14 cellular contexts compared by ENCODE assay signal in the genomic region with DNA sequence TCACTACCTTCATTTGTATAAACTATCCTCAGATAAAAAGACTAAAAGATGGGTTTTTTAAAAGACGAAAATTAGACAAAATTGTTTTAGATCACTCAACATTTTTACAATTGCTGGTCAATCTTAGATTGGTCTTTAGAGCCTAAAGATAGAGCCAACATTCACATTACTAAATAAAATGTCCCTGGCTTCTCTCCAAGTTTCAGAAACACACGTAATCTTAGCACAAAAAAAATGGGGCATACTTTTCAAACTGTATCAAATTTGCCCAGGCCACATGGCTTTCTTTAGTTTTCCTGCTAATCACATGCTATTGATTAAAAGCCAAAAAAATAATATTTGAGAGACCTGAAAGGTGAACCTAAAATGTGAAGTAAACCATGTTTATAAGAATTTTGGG.
"Had no signal": no experiment of that assay in that cellular context is flagged by ENCODE, and none has a peak within 500 bp of the region (broad histone marks: within the 10 kb centered on the region; RNA-seq: fewer than 3 reads in every experiment).

No MANE protein-coding gene starts in this region.

- H3K27ac ChIP-seq: dorsolateral prefrontal cortex, epithelial cell of prostate, heart right ventricle, ovary had no signal

- DNase-seq: activated CD4-positive, alpha-beta T cell treated with anti-CD3 and anti-CD28 coated beads, Interleukin-2, amount 10 ng/mL, durations not matched to agents 24 days and 14 days; activated CD8-positive, alpha-beta T cell treated with anti-CD3 and anti-CD28 coated beads for 36 hours; activated naive CD4-positive, alpha-beta T cell treated with anti-CD3 and anti-CD28 coated beads for 36 hours; activated T-cell treated with anti-CD3 and anti-CD28 coated beads, Interleukin-2, amount 50 U/mL, for 4 hours; aorta; dorsolateral prefrontal cortex; heart right ventricle; left ventricle myocardium superior; mesendoderm; naive thymus-derived CD8-positive, alpha-beta T cell; ovary; stimulated activated naive B cell treated with anti-CD40 and anti-IgM and Interleukin-4, amounts not matched to agents 10 μg/mL and 1 μg/mL and 100 μg/mL, for 72 hours had no signal

- H3K36me3 ChIP-seq: heart right ventricle, ovary had no signal

- ATAC-seq: activated CD8-positive, alpha-beta T cell treated with anti-CD3 and anti-CD28 coated beads for 36 hours; activated T-cell treated with anti-CD3 and anti-CD28 coated beads, Interleukin-2, amount 50 U/mL, for 4 hours; heart right ventricle; left ventricle myocardium superior; naive thymus-derived CD8-positive, alpha-beta T cell; sciatic nerve; stimulated activated naive B cell treated with anti-CD40 and anti-IgM and Interleukin-4, amounts not matched to agents 10 μg/mL and 1 μg/mL and 100 μg/mL, for 72 hours had no signal

- H3K27me3 ChIP-seq: dorsolateral prefrontal cortex, heart right ventricle, ovary had no signal

- H3K9me3 ChIP-seq: heart right ventricle, ovary had no signal

- H3K4me3 ChIP-seq: dorsolateral prefrontal cortex, heart right ventricle, ovary had no signal
